20 cellular contexts compared by ENCODE assay signal in genomic region chr13:45540195-45540594, GRCh38.
"Had no signal": no experiment of that assay in that cellular context is flagged by ENCODE, and none has a peak within 500 bp of the region (broad histone marks: within the 10 kb centered on the region; RNA-seq: fewer than 3 reads in every experiment).

No MANE protein-coding gene starts in this region.

- H3K27ac ChIP-seq: brain microvascular endothelial cell, cardiac muscle cell, PC-9, VCaP had no signal

- DNase-seq: activated CD4-positive, alpha-beta memory T cell treated with anti-CD3 and anti-CD28 coated beads, Interleukin-2, amount 10 ng/mL, durations not matched to agents 7 days and 5 days; activated CD4-positive, alpha-beta T cell treated with anti-CD3 and anti-CD28 coated beads for 36 hours; activated CD4-positive, alpha-beta T cell treated with anti-CD3 and anti-CD28 coated beads, Interleukin-2, amount 50 U/mL, for 1 hour; activated gamma-delta T cell treated with Interleukin-2 at 50 U/mL for 16 hours; activated naive CD4-positive, alpha-beta T cell treated with anti-CD3 and anti-CD28 coated beads, Interleukin-2, amount 10 ng/mL, durations not matched to agents 7 days and 5 days; activated naive CD8-positive, alpha-beta T cell treated with anti-CD3 and anti-CD28 coated beads for 36 hours; activated T-cell treated with anti-CD3 and anti-CD28 coated beads for 4 hours; activated T-cell treated with anti-CD3 and anti-CD28 coated beads, Interleukin-2, amount 50 U/mL, for 48 hours; brain microvascular endothelial cell; NCI-H1105 treated with DMSO at 0.1 percent for 48 hours; NCI-H1436 treated with DMSO at 0.1 percent for 48 hours; NCI-H187; NCI-H2081; NCI-H510A treated with DMSO at 0.1 percent for 48 hours; PC-9; SHP77 treated with DMSO at 0.1 percent for 48 hours; T-cell had no signal

- H3K4me3 Mint-ChIP-seq: activated CD4-positive, alpha-beta memory T cell treated with anti-CD3 and anti-CD28 coated beads, Interleukin-2, amount 10 ng/mL, durations not matched to agents 7 days and 5 days; activated CD4-positive, alpha-beta T cell treated with anti-CD3 and anti-CD28 coated beads for 36 hours; activated naive CD4-positive, alpha-beta T cell treated with anti-CD3 and anti-CD28 coated beads, Interleukin-2, amount 10 ng/mL, durations not matched to agents 7 days and 5 days; activated naive CD8-positive, alpha-beta T cell treated with anti-CD3 and anti-CD28 coated beads for 36 hours; activated T-helper 17 cell treated with anti-CD3 and anti-CD28 coated beads, Interleukin-2, amount 50 U/mL, for 72 hours; T-cell had no signal

- H3K27me3 Mint-ChIP-seq: activated CD4-positive, alpha-beta memory T cell treated with anti-CD3 and anti-CD28 coated beads, Interleukin-2, amount 10 ng/mL, durations not matched to agents 7 days and 5 days; activated CD4-positive, alpha-beta T cell treated with anti-CD3 and anti-CD28 coated beads for 36 hours; activated naive CD4-positive, alpha-beta T cell treated with anti-CD3 and anti-CD28 coated beads, Interleukin-2, amount 10 ng/mL, durations not matched to agents 7 days and 5 days; activated naive CD8-positive, alpha-beta T cell treated with anti-CD3 and anti-CD28 coated beads for 36 hours; activated T-helper 17 cell treated with anti-CD3 and anti-CD28 coated beads, Interleukin-2, amount 50 U/mL, for 72 hours had no signal

- H3K27me3 ChIP-seq: brain microvascular endothelial cell, cardiac muscle cell had no signal

- ATAC-seq: activated CD4-positive, alpha-beta T cell treated with anti-CD3 and anti-CD28 coated beads for 36 hours; activated T-helper 17 cell treated with anti-CD3 and anti-CD28 coated beads, Interleukin-2, amount 50 U/mL, for 72 hours; T-cell had no signal

- H3K4me2 ChIP-seq: PC-9 had no signal

- H2AFZ ChIP-seq: PC-9 had no signal

- H3K4me3 ChIP-seq: cardiac muscle cell, PC-9 had no signal

- H3K9me3 Mint-ChIP-seq: activated CD4-positive, alpha-beta memory T cell treated with anti-CD3 and anti-CD28 coated beads, Interleukin-2, amount 10 ng/mL, durations not matched to agents 7 days and 5 days; activated naive CD4-positive, alpha-beta T cell treated with anti-CD3 and anti-CD28 coated beads, Interleukin-2, amount 10 ng/mL, durations not matched to agents 7 days and 5 days; activated naive CD8-positive, alpha-beta T cell treated with anti-CD3 and anti-CD28 coated beads for 36 hours; activated T-helper 17 cell treated with anti-CD3 and anti-CD28 coated beads, Interleukin-2, amount 50 U/mL, for 72 hours; T-cell had no signal

- H3K27ac Mint-ChIP-seq: activated CD4-positive, alpha-beta memory T cell treated with anti-CD3 and anti-CD28 coated beads, Interleukin-2, amount 10 ng/mL, durations not matched to agents 7 days and 5 days; activated CD4-positive, alpha-beta T cell treated with anti-CD3 and anti-CD28 coated beads for 36 hours; activated naive CD8-positive, alpha-beta T cell treated with anti-CD3 and anti-CD28 coated beads for 36 hours; activated T-helper 17 cell treated with anti-CD3 and anti-CD28 coated beads, Interleukin-2, amount 50 U/mL, for 72 hours; T-cell had no signal

- H3K4me1 Mint-ChIP-seq: activated naive CD4-positive, alpha-beta T cell treated with anti-CD3 and anti-CD28 coated beads, Interleukin-2, amount 10 ng/mL, durations not matched to agents 7 days and 5 days; activated naive CD8-positive, alpha-beta T cell treated with anti-CD3 and anti-CD28 coated beads for 36 hours; T-cell had no signal
